ENCODE assay signal across 8 cellular contexts in genomic region chr4:128812360-128812958, GRCh38. TPM values are rescaled to one million over a fixed set of nuclear protein-coding genes. Genes with fewer than 3 reads are reported as not detected.
DNase-seq lines count a peak whose midpoint lies in the region; ATAC-seq, FAIRE-seq and TF ChIP-seq lines count a peak whose summit lies in the region.

No MANE protein-coding gene starts in this region.

- peak overlapping the region; percentile 99 for H3K27ac ChIP-seq in HL-60 (replicated peaks)
- H3K27ac ChIP-seq in brain microvascular endothelial cell: peak overlapping the region; percentile 93
- peak overlapping the region; percentile 44 to 99 (median 96) for H3K27ac ChIP-seq in spleen

- peak overlapping the region; percentile 68 for H3K4me3 ChIP-seq in HL-60 (replicated peaks; ENCODE audit: insufficient read depth, low read length)
- peak overlapping the region; percentile 82 for H3K4me3 ChIP-seq in brain microvascular endothelial cell (ENCODE audit: low read depth, low read length)
- H3K4me3 ChIP-seq in spleen: peak overlapping the region; percentile 75 to 93 (median 81)

- in situ Hi-C loops in brain microvascular endothelial cell (cut with HindIII; ENCODE audit: low pct_ligation_motif_present, low sequenced_read_pairs): no loop called here

- FAIRE-seq in RCC 7860 (lab: Jason Lieb, UNC): no peak

- TF ChIP-seq CTCF in HL-60 (IDR thresholded peaks at IDR 0.05; ENCODE audit: insufficient read depth, low read length) (no peak), brain microvascular endothelial cell (IDR thresholded peaks at IDR 0.05; ENCODE audit: low read depth, low read length, missing control alignments) (no peak), spleen (IDR thresholded peaks at IDR 0.05 in 8 of 11, conservative IDR thresholded peaks at IDR 0.05 in 3 of 11) (no peak)

- peak; percentile 11 for ATAC-seq in GM19397 (IDR thresholded peaks at IDR 0.05; ENCODE audit: unreplicated experiment)

- H3K9me3 ChIP-seq in spleen: peaks cover 0 to 3% (median 0%) of the 10 kb centered on the region in 8 donors

- peaks cover 0 to 58% (median 30%) of the 10 kb centered on the region in 6 donors for H3K4me1 ChIP-seq in spleen

- 0 to 1% (median 0%) methylated on average over 32 to 48 of the region's 48 CpGs for WGBS in spleen, 5 donors

- H3K36me3 ChIP-seq in brain microvascular endothelial cell (replicated peaks): no peaks in the 10 kb centered on the region
- peaks cover 0 to 4% (median 0%) of the 10 kb centered on the region in 6 donors for H3K36me3 ChIP-seq in spleen

- TF ChIP-seq POLR2A in spleen (IDR thresholded peaks at IDR 0.05): no peak

- peak; percentile 3 for DNase-seq in DMS53 treated with DMSO at 0.1 percent for 48 hours (lab: John Stamatoyannopoulos, UW; ENCODE audit: unreplicated experiment)
- peak in 1 of 2 experiments; percentile 55 for DNase-seq in HL-60 (ENCODE audit: low read depth in 1 of 2, low spot score in 1 of 2)
- DNase-seq in RCC 7860 (ENCODE audit: low spot score): peak; percentile 58
- peak; percentile 66 for DNase-seq in brain microvascular endothelial cell
- peak; percentile 53 for DNase-seq in inferior parietal cortex (ENCODE audit: extremely low spot score)
- no peak for DNase-seq in spleen
- DNase-seq in NCI-H524 treated with DMSO at 0.1 percent for 48 hours (lab: John Stamatoyannopoulos, UW): no peak

- intact Hi-C loops in spleen (cut with DNase I; ENCODE audit: low total_unique reads): loop anchor here (5.0 kb wide), 1 partner anchor 355 kb away; no protein-coding TSS in a partner anchor

- H3K27me3 ChIP-seq in HL-60 (ENCODE audit: insufficient read depth, poor library complexity, severe bottlenecking) (no peaks in the 10 kb centered on the region), brain microvascular endothelial cell (replicated peaks) (no peaks in the 10 kb centered on the region), spleen (replicated peaks in 1 of 7) (no peaks in the 10 kb centered on the region)

RNA-seq across cellular contexts. Expression of gene JADE1, which starts 3.0 kb away (rescaled TPM):
- total RNA-seq in spleen: 10 to 100 TPM; 25.1 to 37.0 (median 29.5) TPM
- polyA plus RNA-seq in spleen: 10 to 100 TPM in 1 of 3 donors, 1 to 10 TPM in 2; 8.1 to 11.3 (median 9.7) TPM

Comparison
In these comparisons a context has a peak if more than half of its experiments do, and no peak if none do; other contexts are left out.
1. DNase-seq: peak in DMS53 treated with DMSO at 0.1 percent for 48 hours (single experiment), RCC 7860 (single experiment), brain microvascular endothelial cell (single experiment) and inferior parietal cortex (single experiment); none in spleen (single experiment) and NCI-H524 treated with DMSO at 0.1 percent for 48 hours (single experiment).
2. Peak in every context shown above with its lines, with median percentiles within 50 percentile points of each other: H3K27ac ChIP-seq and H3K4me3 ChIP-seq.